ENCODE assay signal across 16 cellular contexts in genomic region chr15:65883571-65883970, GRCh38. TPM values are rescaled to one million over a fixed set of nuclear protein-coding genes. Genes with fewer than 3 reads are reported as not detected.
DNase-seq lines count a peak whose midpoint lies in the region; ATAC-seq and TF ChIP-seq lines count a peak whose summit lies in the region.
"Had no signal": no experiment of that assay in that cellular context is flagged by ENCODE, and none has a peak within 500 bp of the region (broad histone marks: within the 10 kb centered on the region; RNA-seq: fewer than 3 reads in every experiment).

No MANE protein-coding gene starts in this region.

- H3K27ac Mint-ChIP-seq in activated T-cell treated with anti-CD3 and anti-CD28 coated beads, Interleukin-2, amount 50 U/mL, for 24 hours = peak overlapping the region; percentile 22
- H3K27ac Mint-ChIP-seq in dendritic cell treated with granulocyte-macrophage colony-stimulating factor and Interleukin-4, amounts not matched to agents 40 ng/mL and 50 ng/mL, for 4 days = peak overlapping the region; percentile 65
- peak overlapping the region; percentile 55 for H3K27ac Mint-ChIP-seq in stimulated activated memory B cell treated with anti-CD40 and anti-IgM and Interleukin-4, amounts not matched to agents 10 μg/mL and 1 μg/mL and 100 μg/mL, for 72 hours

- H3K4me1 ChIP-seq in HEK293 (ENCODE audit: control insufficient read depth, insufficient read depth, low read length) (peaks cover 15% of the 10 kb centered on the region), tibial artery (no peaks in the 10 kb centered on the region)

- POLR2A ChIA-PET in HEK293 (lab: Yijun Ruan, JAX) = no interaction called here

- no peaks in the 10 kb centered on the region for H3K27me3 ChIP-seq in tibial artery

- H3K27me3 Mint-ChIP-seq in activated T-cell treated with anti-CD3 and anti-CD28 coated beads, Interleukin-2, amount 50 U/mL, for 24 hours = no peaks in the 10 kb centered on the region
- no peaks in the 10 kb centered on the region for H3K27me3 Mint-ChIP-seq in activated T-cell treated with anti-CD3 and anti-CD28 coated beads, Interleukin-2, amount 50 U/mL, for 4 hours (ENCODE audit: low read depth)
- H3K27me3 Mint-ChIP-seq in dendritic cell treated with granulocyte-macrophage colony-stimulating factor and Interleukin-4, amounts not matched to agents 40 ng/mL and 50 ng/mL, for 4 days = no peaks in the 10 kb centered on the region
- H3K27me3 Mint-ChIP-seq in stimulated activated memory B cell treated with anti-CD40 and anti-IgM and Interleukin-4, amounts not matched to agents 10 μg/mL and 1 μg/mL and 100 μg/mL, for 72 hours = no peaks in the 10 kb centered on the region

- H3K27ac ChIP-seq in HEK293 (ENCODE audit: extremely low read depth, low read depth, low read length) (no peak overlapping the region), tibial artery (no peak overlapping the region)
- H3K27ac ChIP-seq: C4-2B had no signal

- H3K36me3 ChIP-seq in HEK293 (ENCODE audit: control insufficient read depth in 2 of 2, insufficient read depth in 1 of 2, low read length in 2 of 2) (peaks cover 63 to 72% of the 10 kb centered on the region in 2 experiments), tibial artery (peaks cover 47 to 65% (median 56%) of the 10 kb centered on the region in 3 donors)

- H3K9me3 ChIP-seq in HEK293 (ENCODE audit: control insufficient read depth, insufficient read depth, low read depth, low read length) (no peaks in the 10 kb centered on the region), tibial artery (no peaks in the 10 kb centered on the region)

- no peak for DNase-seq in activated T-cell treated with anti-CD3 and anti-CD28 coated beads, Interleukin-2, amount 50 U/mL, for 24 hours
- DNase-seq in activated T-cell treated with anti-CD3 and anti-CD28 coated beads, Interleukin-2, amount 50 U/mL, for 4 hours = no peak
- DNase-seq in tibial artery (no peak), DMS 273 (lab: John Stamatoyannopoulos, UW; ENCODE audit: unreplicated experiment) (no peak)
- DNase-seq: MM.1S, NCI-H1105 treated with DMSO at 0.1 percent for 48 hours, NCI-H187 treated with DMSO at 0.1 percent for 48 hours, NCI-H2171, NCI-H774, SHP77 treated with DMSO at 0.1 percent for 48 hours had no signal

- H3K4me3 ChIP-seq in HEK293 (ENCODE audit: low read depth, low read length) = no peak overlapping the region
- no peak overlapping the region for H3K4me3 ChIP-seq in tibial artery

- peaks cover 81% of the 10 kb centered on the region for H3K36me3 Mint-ChIP-seq in activated T-cell treated with anti-CD3 and anti-CD28 coated beads, Interleukin-2, amount 50 U/mL, for 24 hours (ENCODE audit: low read depth)
- peaks cover 46% of the 10 kb centered on the region for H3K36me3 Mint-ChIP-seq in activated T-cell treated with anti-CD3 and anti-CD28 coated beads, Interleukin-2, amount 50 U/mL, for 4 hours (ENCODE audit: insufficient read depth)
- peaks cover 73% of the 10 kb centered on the region for H3K36me3 Mint-ChIP-seq in dendritic cell treated with granulocyte-macrophage colony-stimulating factor and Interleukin-4, amounts not matched to agents 40 ng/mL and 50 ng/mL, for 4 days (ENCODE audit: low read depth)
- H3K36me3 Mint-ChIP-seq in stimulated activated memory B cell treated with anti-CD40 and anti-IgM and Interleukin-4, amounts not matched to agents 10 μg/mL and 1 μg/mL and 100 μg/mL, for 72 hours = peaks cover 56% of the 10 kb centered on the region

- CTCF ChIA-PET in HEK293 (lab: Yijun Ruan, JAX) = no interaction called here

- H3K4me3 Mint-ChIP-seq in activated T-cell treated with anti-CD3 and anti-CD28 coated beads, Interleukin-2, amount 50 U/mL, for 24 hours = no peak overlapping the region
- no peak overlapping the region for H3K4me3 Mint-ChIP-seq in activated T-cell treated with anti-CD3 and anti-CD28 coated beads, Interleukin-2, amount 50 U/mL, for 4 hours
- no peak overlapping the region for H3K4me3 Mint-ChIP-seq in dendritic cell treated with granulocyte-macrophage colony-stimulating factor and Interleukin-4, amounts not matched to agents 40 ng/mL and 50 ng/mL, for 4 days
- H3K4me3 Mint-ChIP-seq in stimulated activated memory B cell treated with anti-CD40 and anti-IgM and Interleukin-4, amounts not matched to agents 10 μg/mL and 1 μg/mL and 100 μg/mL, for 72 hours = no peak overlapping the region

- no peak for TF ChIP-seq CTCF in HEK293 (tag by site-specific recombination; IDR thresholded peaks at IDR 0.05)
- no peak for TF ChIP-seq CTCF in tibial artery (IDR thresholded peaks at IDR 0.05)

- H3K4me1 Mint-ChIP-seq in activated T-cell treated with anti-CD3 and anti-CD28 coated beads, Interleukin-2, amount 50 U/mL, for 24 hours (ENCODE audit: low read depth) = peaks cover 74% of the 10 kb centered on the region
- H3K4me1 Mint-ChIP-seq in activated T-cell treated with anti-CD3 and anti-CD28 coated beads, Interleukin-2, amount 50 U/mL, for 4 hours (ENCODE audit: low read depth) = peaks cover 68% of the 10 kb centered on the region
- peaks cover 22% of the 10 kb centered on the region for H3K4me1 Mint-ChIP-seq in dendritic cell treated with granulocyte-macrophage colony-stimulating factor and Interleukin-4, amounts not matched to agents 40 ng/mL and 50 ng/mL, for 4 days (ENCODE audit: low read depth)
- peaks cover 31% of the 10 kb centered on the region for H3K4me1 Mint-ChIP-seq in stimulated activated memory B cell treated with anti-CD40 and anti-IgM and Interleukin-4, amounts not matched to agents 10 μg/mL and 1 μg/mL and 100 μg/mL, for 72 hours

- no peak for ATAC-seq in activated T-cell treated with anti-CD3 and anti-CD28 coated beads, Interleukin-2, amount 50 U/mL, for 4 hours
- ATAC-seq in stimulated activated memory B cell treated with anti-CD40 and anti-IgM and Interleukin-4, amounts not matched to agents 10 μg/mL and 1 μg/mL and 100 μg/mL, for 72 hours = no peak
- ATAC-seq in HG03378 (IDR thresholded peaks at IDR 0.05; ENCODE audit: unreplicated experiment) = no peak
- ATAC-seq: HepG2 had no signal

- intact Hi-C loops in dendritic cell treated with granulocyte-macrophage colony-stimulating factor and Interleukin-4, amounts not matched to agents 40 ng/mL and 50 ng/mL, for 4 days (cut with micrococcal nuclease) = no loop called here
- intact Hi-C loops in tibial artery (cut with DNase I; ENCODE audit: low total_unique reads) = no loop called here

- H3K9me3 Mint-ChIP-seq in activated T-cell treated with anti-CD3 and anti-CD28 coated beads, Interleukin-2, amount 50 U/mL, for 24 hours = no peaks in the 10 kb centered on the region
- H3K9me3 Mint-ChIP-seq in activated T-cell treated with anti-CD3 and anti-CD28 coated beads, Interleukin-2, amount 50 U/mL, for 4 hours = no peaks in the 10 kb centered on the region
- no peaks in the 10 kb centered on the region for H3K9me3 Mint-ChIP-seq in dendritic cell treated with granulocyte-macrophage colony-stimulating factor and Interleukin-4, amounts not matched to agents 40 ng/mL and 50 ng/mL, for 4 days
- no peaks in the 10 kb centered on the region for H3K9me3 Mint-ChIP-seq in stimulated activated memory B cell treated with anti-CD40 and anti-IgM and Interleukin-4, amounts not matched to agents 10 μg/mL and 1 μg/mL and 100 μg/mL, for 72 hours

TF ChIP-seq in HEK293, 187 proteins besides CTCF, POLR2A, EP300 and RAD21:
- 0 out of 2 replicates have a peak, but pooled peaks have one; percentile 43 for TF ChIP-seq ZNF664 (tag by site-specific recombination; IDR thresholded peaks at IDR 0.05)
- no peak for TF ChIP-seq ZNF837 (tag by site-specific recombination; IDR thresholded peaks at IDR 0.05)

RNA-seq across cellular contexts. Expression of gene RAB11A, which starts 14.3 kb away (rescaled TPM):
- total RNA-seq in activated T-cell treated with anti-CD3 and anti-CD28 coated beads, Interleukin-2, amount 50 U/mL, for 4 hours = 100 to 1,000 TPM; 127 to 139 (median 136) TPM
